In genomic region chr3:102736961-102737304, GRCh38 we compare ENCODE assay signal across 24 cellular contexts.
"Had no signal": no experiment of that assay in that cellular context is flagged by ENCODE, and none has a peak within 500 bp of the region (broad histone marks: within the 10 kb centered on the region; RNA-seq: fewer than 3 reads in every experiment).

No MANE protein-coding gene starts in this region.

- H3K4me3 ChIP-seq: colonic mucosa, esophagus squamous epithelium, gastrocnemius medialis, left lung, lower lobe of right lung, mucosa of descending colon had no signal

- H3K27ac ChIP-seq: colonic mucosa, epithelial cell of prostate, esophagus squamous epithelium, gastrocnemius medialis, left lung, lower lobe of right lung had no signal

- H3K36me3 ChIP-seq: colonic mucosa, esophagus squamous epithelium, gastrocnemius medialis, left lung, lower lobe of right lung had no signal

- FAIRE-seq: endometrium, islet of Langerhans, keratinocyte had no signal

- DNase-seq: cerebellar nuclear complex; colonic mucosa; cortex of kidney; effector CD8-positive, alpha-beta T cell; effector memory CD8-positive, alpha-beta T cell; endodermal cell; erythroblast; esophagus squamous epithelium; foreskin fibroblast; foreskin melanocyte; gastrocnemius medialis; glutamatergic neuron; head of caudate nucleus; hippocampal formation; left cardiac atrium; left lung; lower lobe of right lung; mesenchymal stem cell; mucosa of descending colon had no signal

- H3K9me3 ChIP-seq: colonic mucosa, gastrocnemius medialis, left lung, lower lobe of right lung, mucosa of descending colon had no signal

- H3K27me3 ChIP-seq: colonic mucosa, esophagus squamous epithelium, gastrocnemius medialis, left lung had no signal

- H3K4me1 ChIP-seq: colonic mucosa, esophagus squamous epithelium, gastrocnemius medialis had no signal

- ATAC-seq: effector memory CD8-positive, alpha-beta T cell; esophagus mucosa; gastrocnemius medialis; left lung had no signal
